In genomic region chr1:2190491-2190976, GRCh38 we compare ENCODE assay signal across 1 cellular context.
TF ChIP-seq lines count a peak whose summit lies in the region.

No MANE protein-coding gene starts in this region.

TF ChIP-seq in IMR-90, 13 proteins besides CTCF, POLR2A, EP300 and RAD21:
- TF ChIP-seq USF2 (IDR thresholded peaks at IDR 0.05; ENCODE audit: low read depth, low read length): no peak
- no peak for TF ChIP-seq RFX5 (IDR thresholded peaks at IDR 0.05; ENCODE audit: low read depth, low read length)
- no peak for TF ChIP-seq MAFK (IDR thresholded peaks at IDR 0.05; ENCODE audit: low read depth, low read length)
- no peak for TF ChIP-seq CHD1 (IDR thresholded peaks at IDR 0.05; ENCODE audit: low read depth, low read length)
- TF ChIP-seq NFE2L2 (IDR thresholded peaks at IDR 0.05; ENCODE audit: low read depth, low read length): no peak
- no peak for TF ChIP-seq CEBPB (IDR thresholded peaks at IDR 0.05; ENCODE audit: low read depth, low read length)
- TF ChIP-seq FOS (IDR thresholded peaks at IDR 0.05; ENCODE audit: low read depth, low read length): no peak
- no peak for TF ChIP-seq ELK1 (IDR thresholded peaks at IDR 0.05; ENCODE audit: borderline replicate concordance, low read depth, low read length)
- no peak for TF ChIP-seq MXI1 (IDR thresholded peaks at IDR 0.05; ENCODE audit: borderline replicate concordance, low read depth, low read length)
- TF ChIP-seq SMC3 (IDR thresholded peaks at IDR 0.05; ENCODE audit: low read depth, low read length): no peak
- no peak for TF ChIP-seq RCOR1 (IDR thresholded peaks at IDR 0.05; ENCODE audit: insufficient replicate concordance, low read length)
- TF ChIP-seq MAZ (IDR thresholded peaks at IDR 0.05; ENCODE audit: borderline replicate concordance, low read depth, low read length): no peak
- TF ChIP-seq BHLHE40 (IDR thresholded peaks at IDR 0.05; ENCODE audit: low read depth, low read length): no peak
